In genomic region chr19:11797491-11797890, GRCh38 we compare ENCODE assay signal across 8 cellular contexts.
DNase-seq lines count a peak whose midpoint lies in the region; ATAC-seq lines count a peak whose summit lies in the region.

No MANE protein-coding gene starts in this region.

- ATAC-seq in HG03039 (IDR thresholded peaks at IDR 0.05; ENCODE audit: unreplicated experiment) (peak; percentile 56), GM19035 (IDR thresholded peaks at IDR 0.05; ENCODE audit: unreplicated experiment) (no peak)
- peak; percentile 57 to 62 for ATAC-seq in activated CD4-positive, CD25-positive, alpha-beta regulatory T cell treated with anti-CD3 and anti-CD28 coated beads, Interleukin-2, amount 50 U/mL, for 24 hours

- DNase-seq in DMS79 (lab: John Stamatoyannopoulos, UW) (peak; percentile 95), NCI-H2227 treated with DMSO at 0.1 percent for 48 hours (lab: John Stamatoyannopoulos, UW) (peak; percentile 13), cerebellar cortex (ENCODE audit: low spot score) (peak; percentile 84), islet precursor cell (peak; percentile 88)
- DNase-seq in stimulated activated CD4-positive, alpha-beta T cell treated with anti-CD3 and anti-CD28 coated beads, Interleukin-12 subunit alpha, Interleukin-12 subunit beta, amount 100 ng/mL, for 4 hours, result peak; percentile 64

Comparison
In these comparisons a context has a peak if more than half of its experiments do, and no peak if none do; other contexts are left out.
1. DNase-seq: peak in every context shown above with its lines; median percentile 95 in DMS79; 88 in islet precursor cell; 84 in cerebellar cortex; 64 in stimulated activated CD4-positive, alpha-beta T cell treated with anti-CD3 and anti-CD28 coated beads, Interleukin-12 subunit alpha, Interleukin-12 subunit beta, amount 100 ng/mL, for 4 hours; 13 in NCI-H2227 treated with DMSO at 0.1 percent for 48 hours.